ENCODE assay signal across 9 cellular contexts in genomic region chr10:62527019-62527827, GRCh38.
DNase-seq lines count a peak whose midpoint lies in the region; ATAC-seq and TF ChIP-seq lines count a peak whose summit lies in the region.
"Had no signal": no experiment of that assay in that cellular context is flagged by ENCODE, and none has a peak within 500 bp of the region (broad histone marks: within the 10 kb centered on the region; RNA-seq: fewer than 3 reads in every experiment).

No MANE protein-coding gene starts in this region.

- H3K27ac ChIP-seq in ovary: no peak overlapping the region
- no peak overlapping the region for H3K27ac ChIP-seq in H9 (ENCODE audit: insufficient read length, low read depth, low read length)
- no peak overlapping the region for H3K27ac ChIP-seq in ascending aorta
- H3K27ac ChIP-seq: C4-2B had no signal

- POLR2A ChIA-PET in activated CD8-positive, alpha-beta T cell treated with anti-CD3 and anti-CD28 coated beads, Interleukin-2, amount 10 ng/mL, durations not matched to agents 7 days and 5 days (lab: Charles Lee): interaction anchor here (0.7 kb wide), 1 partner anchor 606 kb away, joined by 3 read pairs; the partner anchor contains the start of gene NRBF2

- H4K5ac ChIP-seq in H9 (ENCODE audit: insufficient read length, low read depth, low read length): no peak overlapping the region

- H2AFZ ChIP-seq in H9 (ENCODE audit: low read length): no peak overlapping the region

- TF ChIP-seq EP300 in ovary (IDR thresholded peaks at IDR 0.05): no peak

- H3K4me1 ChIP-seq in ovary (ENCODE audit: insufficient read depth): no peaks in the 10 kb centered on the region
- no peaks in the 10 kb centered on the region for H3K4me1 ChIP-seq in H9 (ENCODE audit: insufficient read depth, low read length)
- H3K4me1 ChIP-seq in ascending aorta: no peaks in the 10 kb centered on the region

- no peak for TF ChIP-seq POLR2A in ovary (IDR thresholded peaks at IDR 0.05)

- no peak overlapping the region for H3K4me3 ChIP-seq in ovary
- H3K4me3 ChIP-seq in ascending aorta: no peak overlapping the region

- no peak overlapping the region for H2BK120ac ChIP-seq in H9 (ENCODE audit: low read depth, low read length, poor library complexity, severe bottlenecking)

- H3K23ac ChIP-seq in H9 (ENCODE audit: insufficient read length, low read depth, low read length): no peak overlapping the region

- ATAC-seq in Right ventricle myocardium inferior (no peak), Right ventricle myocardium superior (ENCODE audit: poor library complexity) (no peak), HG03045 (IDR thresholded peaks at IDR 0.05; ENCODE audit: unreplicated experiment) (peak; percentile 41)
- peak; percentile 26 for ATAC-seq in activated CD8-positive, alpha-beta T cell treated with anti-CD3 and anti-CD28 coated beads, Interleukin-2, amount 10 ng/mL, durations not matched to agents 7 days and 5 days

- H2BK20ac ChIP-seq in H9 (ENCODE audit: low read depth, low read length, poor library complexity, severe bottlenecking): no peak overlapping the region

- CTCF ChIA-PET in activated CD8-positive, alpha-beta T cell treated with anti-CD3 and anti-CD28 coated beads, Interleukin-2, amount 10 ng/mL, durations not matched to agents 7 days and 5 days (lab: Charles Lee): interaction anchor here (1.2 to 3.1 kb wide), 4 partner anchors 9 to 291 kb away, joined by 3 to 16 read pairs (median 5); no protein-coding TSS in a partner anchor

- H3K27me3 Mint-ChIP-seq in activated CD8-positive, alpha-beta T cell treated with anti-CD3 and anti-CD28 coated beads, Interleukin-2, amount 10 ng/mL, durations not matched to agents 7 days and 5 days (ENCODE audit: low read depth): no peaks in the 10 kb centered on the region
- H3K27me3 Mint-ChIP-seq in H9 (ENCODE audit: low read depth): peaks cover 2% of the 10 kb centered on the region; the same call in 1 of the 2 replicates

- TF ChIP-seq CTCF in ovary (IDR thresholded peaks at IDR 0.05): no peak
- no peak for TF ChIP-seq CTCF in H9 (conservative IDR thresholded peaks at IDR 0.05)
- TF ChIP-seq CTCF in ascending aorta (IDR thresholded peaks at IDR 0.05): no peak

- H3T11ph ChIP-seq in H9 (ENCODE audit: low read length): no peak overlapping the region

- no peaks in the 10 kb centered on the region for H4K20me1 ChIP-seq in H9 (ENCODE audit: control insufficient read depth, insufficient read depth, insufficient read length)

- H3K4ac ChIP-seq in H9 (ENCODE audit: low read depth, low read length): no peak overlapping the region

- no peaks in the 10 kb centered on the region for H3K23me2 ChIP-seq in H9 (ENCODE audit: insufficient read length, low read depth, low read length, poor library complexity, severe bottlenecking)

- no peak overlapping the region for H3K4me2 ChIP-seq in H9 (ENCODE audit: insufficient read depth, insufficient read length, low read length)

- H3K79me2 ChIP-seq in H9 (ENCODE audit: insufficient read depth, low read length): no peaks in the 10 kb centered on the region

- H3K27me3 ChIP-seq in ovary: no peaks in the 10 kb centered on the region
- H3K27me3 ChIP-seq in H9 (ENCODE audit: insufficient read depth, low read length): no peaks in the 10 kb centered on the region
- H3K27me3 ChIP-seq in ascending aorta: no peaks in the 10 kb centered on the region

- peak overlapping the region; percentile 86 for H3K27ac Mint-ChIP-seq in activated CD8-positive, alpha-beta T cell treated with anti-CD3 and anti-CD28 coated beads, Interleukin-2, amount 10 ng/mL, durations not matched to agents 7 days and 5 days
- H3K27ac Mint-ChIP-seq in H9: no peak overlapping the region; a peak in 2 of 7 replicates

- H2BK12ac ChIP-seq in H9 (ENCODE audit: insufficient read length, low read depth, low read length): no peak overlapping the region

- no peaks in the 10 kb centered on the region for H3K79me1 ChIP-seq in H9 (ENCODE audit: insufficient read depth, low read depth, low read length, poor library complexity, severe bottlenecking)

- H2AK5ac ChIP-seq in H9 (ENCODE audit: insufficient read length, low read length): no peak overlapping the region

- no peak overlapping the region for H3K18ac ChIP-seq in H9 (ENCODE audit: insufficient read length, low read depth, low read length)

- WGBS in ovary, 3 donors: 55 to 63% (median 57%) methylated on average over 5 to 6 of the region's 6 CpGs
- WGBS in H9 (ENCODE audit: extremely low coverage, insufficient read length, low lambda C conversion rate): no CpG with 5 or more reads among the region's 6 CpGs

- peaks cover 20% of the 10 kb centered on the region for H3K9me3 Mint-ChIP-seq in activated CD8-positive, alpha-beta T cell treated with anti-CD3 and anti-CD28 coated beads, Interleukin-2, amount 10 ng/mL, durations not matched to agents 7 days and 5 days (ENCODE audit: insufficient read depth)
- H3K9me3 Mint-ChIP-seq in H9: peaks cover 19 to 24% of the 10 kb centered on the region in 2 experiments; a peak in 4 of 5 replicates

- H2BK15ac ChIP-seq in H9 (ENCODE audit: low read depth, low read length): no peak overlapping the region

- DNase-seq in Right ventricle myocardium inferior (ENCODE audit: missing footprints) (peak; percentile 37), Right ventricle myocardium superior (no peak), ovary (no peak), H9 (no peak), middle frontal gyrus (ENCODE audit: extremely low spot score, low spot score) (no peak), ascending aorta (ENCODE audit: low spot score in 2 of 2) (no peak)
- peak; percentile 31 for DNase-seq in activated CD8-positive, alpha-beta T cell treated with anti-CD3 and anti-CD28 coated beads, Interleukin-2, amount 10 ng/mL, durations not matched to agents 7 days and 5 days

- H3K9ac ChIP-seq in H9 (ENCODE audit: extremely low read depth, insufficient read length, low read length): no peak overlapping the region

- peaks cover 50% of the 10 kb centered on the region for H3K36me3 Mint-ChIP-seq in activated CD8-positive, alpha-beta T cell treated with anti-CD3 and anti-CD28 coated beads, Interleukin-2, amount 10 ng/mL, durations not matched to agents 7 days and 5 days (ENCODE audit: low read depth)
- peaks cover 5 to 15% (median 8%) of the 10 kb centered on the region in 3 experiments; a peak in 6 of 7 replicates for H3K36me3 Mint-ChIP-seq in H9 (ENCODE audit: insufficient read depth in 1 of 3, low read depth in 3 of 3)

- H3K56ac ChIP-seq in H9 (ENCODE audit: insufficient read length, low read depth, low read length): no peak overlapping the region

- peak overlapping the region; percentile 40 for H3K4me3 Mint-ChIP-seq in activated CD8-positive, alpha-beta T cell treated with anti-CD3 and anti-CD28 coated beads, Interleukin-2, amount 10 ng/mL, durations not matched to agents 7 days and 5 days
- no peak overlapping the region for H3K4me3 Mint-ChIP-seq in H9

- H3K14ac ChIP-seq in H9 (ENCODE audit: insufficient read depth, low read length): no peak overlapping the region

- intact Hi-C loops in Right ventricle myocardium inferior (cut with DNase I) (no loop called here), Right ventricle myocardium superior (cut with DNase I) (no loop called here), ovary (cut with DNase I) (no loop called here), ascending aorta (cut with DNase I) (no loop called here)

- H3K9me3 ChIP-seq in ovary (no peaks in the 10 kb centered on the region), H9 (ENCODE audit: control insufficient read depth, low read depth, low read length) (no peaks in the 10 kb centered on the region), ascending aorta (no peaks in the 10 kb centered on the region)

- H3K4me1 Mint-ChIP-seq in activated CD8-positive, alpha-beta T cell treated with anti-CD3 and anti-CD28 coated beads, Interleukin-2, amount 10 ng/mL, durations not matched to agents 7 days and 5 days (ENCODE audit: low read depth): peaks cover 46% of the 10 kb centered on the region
- 0 out of 4 replicates have a peak, but pooled peaks cover 0 to 5% of the 10 kb centered on the region in 2 experiments for H3K4me1 Mint-ChIP-seq in H9

- H4K8ac ChIP-seq in H9 (replicated peaks; ENCODE audit: insufficient read length, low read depth, low read length): no peak overlapping the region

- no peak overlapping the region for H2BK5ac ChIP-seq in H9 (ENCODE audit: insufficient read length, low read length)

- no peak overlapping the region for H4K91ac ChIP-seq in H9 (ENCODE audit: insufficient read length, low read depth, low read length)

- H3K36me3 ChIP-seq in ovary (no peaks in the 10 kb centered on the region), ascending aorta (no peaks in the 10 kb centered on the region)

Comparison
In these comparisons a context has a peak if more than half of its experiments do, and no peak if none do; other contexts are left out.
1. DNase-seq: peak in Right ventricle myocardium inferior (single experiment) and activated CD8-positive, alpha-beta T cell treated with anti-CD3 and anti-CD28 coated beads, Interleukin-2, amount 10 ng/mL, durations not matched to agents 7 days and 5 days (single experiment); none in Right ventricle myocardium superior (single experiment), ovary (0 of 5), H9 (single experiment), middle frontal gyrus (single experiment) and ascending aorta (0 of 2).
2. ATAC-seq: peak in HG03045 (single experiment) and activated CD8-positive, alpha-beta T cell treated with anti-CD3 and anti-CD28 coated beads, Interleukin-2, amount 10 ng/mL, durations not matched to agents 7 days and 5 days (single experiment); none in Right ventricle myocardium inferior (single experiment) and Right ventricle myocardium superior (single experiment).